ENCODE assay signal across 18 cellular contexts in the genomic region with DNA sequence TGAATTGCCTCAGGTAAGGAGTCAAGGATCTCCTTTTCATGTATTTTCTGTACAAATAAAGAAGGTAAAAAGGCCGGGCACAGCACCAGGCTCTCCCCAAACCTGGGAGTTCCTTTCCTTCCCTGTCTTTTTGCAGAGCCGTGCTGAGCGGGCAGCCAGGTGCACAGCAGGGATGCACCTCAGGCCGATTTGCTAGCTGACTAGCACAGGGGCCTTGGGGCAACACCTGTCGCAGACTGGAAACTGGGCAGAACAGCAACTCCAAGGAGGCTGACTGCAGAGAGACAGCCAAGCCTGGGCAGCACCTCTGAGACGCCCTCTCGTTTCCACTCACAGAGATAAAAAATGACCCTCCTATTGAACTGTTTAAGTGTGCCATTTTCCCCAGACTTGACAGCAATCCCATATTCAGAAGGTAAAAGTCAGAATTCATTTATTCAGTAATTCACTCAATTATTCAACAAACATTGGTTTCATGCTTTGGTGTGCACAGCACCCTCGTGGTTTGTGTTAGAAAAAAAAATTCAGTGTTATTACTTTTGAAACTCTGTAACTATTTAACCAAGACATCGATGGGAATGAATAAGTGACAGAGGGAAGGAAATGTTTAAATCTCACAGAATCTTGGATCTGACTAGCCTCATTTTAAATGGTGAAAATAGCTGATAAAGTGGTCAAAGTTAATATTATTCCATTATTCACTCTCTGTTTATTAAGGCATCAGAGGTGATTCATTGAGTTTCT.
DNase-seq lines count a peak whose midpoint lies in the region; ATAC-seq and TF ChIP-seq lines count a peak whose summit lies in the region.
"Had no signal": no experiment of that assay in that cellular context is flagged by ENCODE, and none has a peak within 500 bp of the region (broad histone marks: within the 10 kb centered on the region; RNA-seq: fewer than 3 reads in every experiment).

No MANE protein-coding gene starts in this region.

- ATAC-seq in GM23338 (peak; percentile 93), GM21390 (IDR thresholded peaks at IDR 0.05; ENCODE audit: unreplicated experiment) (no peak), HG03432 (IDR thresholded peaks at IDR 0.05; ENCODE audit: unreplicated experiment) (no peak), GM21576 (IDR thresholded peaks at IDR 0.05; ENCODE audit: unreplicated experiment) (no peak)
- ATAC-seq: K562 had no signal

- H2AFZ ChIP-seq in GM23338 = no peak overlapping the region

- H3K4me3 Mint-ChIP-seq in GM23338 = no peak overlapping the region
- H3K4me3 Mint-ChIP-seq: CD8-positive, alpha-beta memory T cell had no signal

- H3K4me1 Mint-ChIP-seq in GM23338 = peaks cover 22% of the 10 kb centered on the region
- H3K4me1 Mint-ChIP-seq: CD8-positive, alpha-beta memory T cell had no signal

- no peak for TF ChIP-seq CTCF in GM23338 (conservative IDR thresholded peaks at IDR 0.05; ENCODE audit: low read depth in 2 of 2)
- TF ChIP-seq CTCF in ascending aorta (IDR thresholded peaks at IDR 0.05) = no peak

- H3K9me3 ChIP-seq in ascending aorta = no peaks in the 10 kb centered on the region
- H3K9me3 ChIP-seq: BLaER1 treated with 17β-estradiol and CSF1 and Interleukin-3, amounts not matched to agents 10 nM and 100 nM; SJCRH30 had no signal

- peaks cover 17% of the 10 kb centered on the region for H3K4me1 ChIP-seq in GM23338 (ENCODE audit: insufficient read depth)
- H3K4me1 ChIP-seq in ascending aorta = peaks cover 14 to 25% of the 10 kb centered on the region in 2 donors
- H3K4me1 ChIP-seq: BLaER1 treated with 17β-estradiol and CSF1 and Interleukin-3, amounts not matched to agents 10 nM and 100 nM; SJCRH30 had no signal

- intact Hi-C loops in ascending aorta (cut with DNase I) = loop anchor here (5.0 kb wide), 1 partner anchor 86 kb away; no protein-coding TSS in a partner anchor

- H3K4me3 ChIP-seq in GM23338 (no peak overlapping the region), ascending aorta (no peak overlapping the region)
- H3K4me3 ChIP-seq: BLaER1 treated with 17β-estradiol and CSF1 and Interleukin-3, amounts not matched to agents 10 nM and 100 nM; K562; SJCRH30 had no signal

- H4K20me1 ChIP-seq in GM23338 (replicated peaks; ENCODE audit: insufficient read depth) = no peaks in the 10 kb centered on the region
- H4K20me1 ChIP-seq: BLaER1 treated with 17β-estradiol and CSF1 and Interleukin-3, amounts not matched to agents 10 nM and 100 nM had no signal

- H3K36me3 Mint-ChIP-seq in GM23338 (ENCODE audit: low read depth) = no peaks in the 10 kb centered on the region
- H3K36me3 Mint-ChIP-seq: CD8-positive, alpha-beta memory T cell had no signal

- H3K27me3 ChIP-seq in GM23338 (ENCODE audit: insufficient read depth) = no peaks in the 10 kb centered on the region
- H3K27me3 ChIP-seq in ascending aorta = no peaks in the 10 kb centered on the region
- H3K27me3 ChIP-seq: BLaER1 treated with 17β-estradiol and CSF1 and Interleukin-3, amounts not matched to agents 10 nM and 100 nM; SJCRH30 had no signal

- H3K9me2 ChIP-seq in GM23338 (ENCODE audit: insufficient read depth) = no peaks in the 10 kb centered on the region

- DNase-seq in ACHN (peak; percentile 2), GM23338 (ENCODE audit: low spot score) (peak; percentile 43), ascending aorta (ENCODE audit: low spot score in 2 of 2) (no peak), kidney tubule cell (ENCODE audit: low spot score) (peak; percentile 49), NCI-H187 treated with DMSO at 0.1 percent for 48 hours (lab: John Stamatoyannopoulos, UW) (no peak)
- DNase-seq: CD8-positive, alpha-beta memory T cell; HCEC 1CT; NCI-H1436 treated with DMSO at 0.1 percent for 48 hours; NCI-H2107; NCI-H226; NCI-H526 treated with DMSO at 0.1 percent for 48 hours; SJCRH30 had no signal

- no peaks in the 10 kb centered on the region for H3K9me3 Mint-ChIP-seq in GM23338
- H3K9me3 Mint-ChIP-seq: CD8-positive, alpha-beta memory T cell had no signal

- H3K27ac Mint-ChIP-seq in GM23338 = no peak overlapping the region
- H3K27ac Mint-ChIP-seq: CD8-positive, alpha-beta memory T cell had no signal

- in situ Hi-C loops in ACHN (cut with HindIII; ENCODE audit: low pct_ligation_motif_present, low pct_unique_long_range_greater_than_20kb, low sequenced_read_pairs) = no loop called here

- no peaks in the 10 kb centered on the region for H3F3A ChIP-seq in GM23338 (replicated peaks; ENCODE audit: low read depth)

- H3K27ac ChIP-seq in GM23338 (ENCODE audit: low read depth) (no peak overlapping the region), ascending aorta (peak overlapping the region; percentile 79 to 81)
- H3K27ac ChIP-seq: BLaER1 treated with 17β-estradiol and CSF1 and Interleukin-3, amounts not matched to agents 10 nM and 100 nM; RWPE1; SJCRH30 had no signal

- H3K36me3 ChIP-seq in GM23338 (ENCODE audit: insufficient read depth) (no peaks in the 10 kb centered on the region), ascending aorta (no peaks in the 10 kb centered on the region)
- H3K36me3 ChIP-seq: BLaER1 treated with 17β-estradiol and CSF1 and Interleukin-3, amounts not matched to agents 10 nM and 100 nM; SJCRH30 had no signal

- H3K79me2 ChIP-seq in GM23338 (replicated peaks; ENCODE audit: insufficient read depth) = no peaks in the 10 kb centered on the region

- no peak overlapping the region for H3K4me2 ChIP-seq in GM23338
- H3K4me2 ChIP-seq: BLaER1 treated with 17β-estradiol and CSF1 and Interleukin-3, amounts not matched to agents 10 nM and 100 nM had no signal

- H3K27me3 Mint-ChIP-seq in GM23338 (ENCODE audit: insufficient read depth, low read depth, poor library complexity) = peaks cover 6% of the 10 kb centered on the region

TF ChIP-seq in GM23338, 12 proteins besides CTCF, POLR2A, EP300 and RAD21 (continues in another document):
- TF ChIP-seq, protein P1, sequence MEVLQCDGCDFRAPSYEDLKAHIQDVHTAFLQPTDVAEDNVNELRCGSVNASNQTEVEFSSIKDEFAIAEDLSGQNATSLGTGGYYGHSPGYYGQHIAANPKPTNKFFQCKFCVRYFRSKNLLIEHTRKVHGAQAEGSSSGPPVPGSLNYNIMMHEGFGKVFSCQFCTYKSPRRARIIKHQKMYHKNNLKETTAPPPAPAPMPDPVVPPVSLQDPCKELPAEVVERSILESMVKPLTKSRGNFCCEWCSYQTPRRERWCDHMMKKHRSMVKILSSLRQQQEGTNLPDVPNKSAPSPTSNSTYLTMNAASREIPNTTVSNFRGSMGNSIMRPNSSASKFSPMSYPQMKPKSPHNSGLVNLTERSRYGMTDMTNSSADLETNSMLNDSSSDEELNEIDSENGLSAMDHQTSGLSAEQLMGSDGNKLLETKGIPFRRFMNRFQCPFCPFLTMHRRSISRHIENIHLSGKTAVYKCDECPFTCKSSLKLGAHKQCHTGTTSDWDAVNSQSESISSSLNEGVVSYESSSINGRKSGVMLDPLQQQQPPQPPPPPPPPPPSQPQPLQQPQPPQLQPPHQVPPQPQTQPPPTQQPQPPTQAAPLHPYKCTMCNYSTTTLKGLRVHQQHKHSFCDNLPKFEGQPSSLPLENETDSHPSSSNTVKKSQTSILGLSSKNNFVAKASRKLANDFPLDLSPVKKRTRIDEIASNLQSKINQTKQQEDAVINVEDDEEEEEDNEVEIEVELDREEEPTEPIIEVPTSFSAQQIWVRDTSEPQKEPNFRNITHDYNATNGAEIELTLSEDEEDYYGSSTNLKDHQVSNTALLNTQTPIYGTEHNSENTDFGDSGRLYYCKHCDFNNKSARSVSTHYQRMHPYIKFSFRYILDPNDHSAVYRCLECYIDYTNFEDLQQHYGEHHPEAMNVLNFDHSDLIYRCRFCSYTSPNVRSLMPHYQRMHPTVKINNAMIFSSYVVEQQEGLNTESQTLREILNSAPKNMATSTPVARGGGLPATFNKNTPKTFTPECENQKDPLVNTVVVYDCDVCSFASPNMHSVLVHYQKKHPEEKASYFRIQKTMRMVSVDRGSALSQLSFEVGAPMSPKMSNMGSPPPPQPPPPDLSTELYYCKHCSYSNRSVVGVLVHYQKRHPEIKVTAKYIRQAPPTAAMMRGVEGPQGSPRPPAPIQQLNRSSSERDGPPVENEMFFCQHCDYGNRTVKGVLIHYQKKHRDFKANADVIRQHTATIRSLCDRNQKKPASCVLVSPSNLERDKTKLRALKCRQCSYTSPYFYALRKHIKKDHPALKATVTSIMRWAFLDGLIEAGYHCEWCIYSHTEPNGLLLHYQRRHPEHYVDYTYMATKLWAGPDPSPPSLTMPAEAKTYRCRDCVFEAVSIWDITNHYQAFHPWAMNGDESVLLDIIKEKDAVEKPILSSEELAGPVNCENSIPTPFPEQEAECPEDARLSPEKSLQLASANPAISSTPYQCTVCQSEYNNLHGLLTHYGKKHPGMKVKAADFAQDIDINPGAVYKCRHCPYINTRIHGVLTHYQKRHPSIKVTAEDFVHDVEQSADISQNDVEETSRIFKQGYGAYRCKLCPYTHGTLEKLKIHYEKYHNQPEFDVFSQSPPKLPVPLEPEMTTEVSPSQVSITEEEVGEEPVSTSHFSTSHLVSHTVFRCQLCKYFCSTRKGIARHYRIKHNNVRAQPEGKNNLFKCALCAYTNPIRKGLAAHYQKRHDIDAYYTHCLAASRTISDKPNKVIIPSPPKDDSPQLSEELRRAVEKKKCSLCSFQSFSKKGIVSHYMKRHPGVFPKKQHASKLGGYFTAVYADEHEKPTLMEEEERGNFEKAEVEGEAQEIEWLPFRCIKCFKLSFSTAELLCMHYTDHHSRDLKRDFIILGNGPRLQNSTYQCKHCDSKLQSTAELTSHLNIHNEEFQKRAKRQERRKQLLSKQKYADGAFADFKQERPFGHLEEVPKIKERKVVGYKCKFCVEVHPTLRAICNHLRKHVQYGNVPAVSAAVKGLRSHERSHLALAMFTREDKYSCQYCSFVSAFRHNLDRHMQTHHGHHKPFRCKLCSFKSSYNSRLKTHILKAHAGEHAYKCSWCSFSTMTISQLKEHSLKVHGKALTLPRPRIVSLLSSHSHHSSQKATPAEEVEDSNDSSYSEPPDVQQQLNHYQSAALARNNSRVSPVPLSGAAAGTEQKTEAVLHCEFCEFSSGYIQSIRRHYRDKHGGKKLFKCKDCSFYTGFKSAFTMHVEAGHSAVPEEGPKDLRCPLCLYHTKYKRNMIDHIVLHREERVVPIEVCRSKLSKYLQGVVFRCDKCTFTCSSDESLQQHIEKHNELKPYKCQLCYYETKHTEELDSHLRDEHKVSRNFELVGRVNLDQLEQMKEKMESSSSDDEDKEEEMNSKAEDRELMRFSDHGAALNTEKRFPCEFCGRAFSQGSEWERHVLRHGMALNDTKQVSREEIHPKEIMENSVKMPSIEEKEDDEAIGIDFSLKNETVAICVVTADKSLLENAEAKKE (CRISPR knock-in tag; IDR thresholded peaks at IDR 0.05) = no peak
- TF ChIP-seq EZH2 (IDR thresholded peaks at IDR 0.05; ENCODE audit: low read depth, unreplicated experiment) = no peak
- no peak for TF ChIP-seq POLR2AphosphoS5 (IDR thresholded peaks at IDR 0.05; ENCODE audit: low read depth)

Comparison
In these comparisons a context has a peak if more than half of its experiments do, and no peak if none do; other contexts are left out.
1. DNase-seq: peak in ACHN (single experiment), GM23338 (single experiment) and kidney tubule cell (single experiment); none in ascending aorta (0 of 2) and NCI-H187 treated with DMSO at 0.1 percent for 48 hours (single experiment).